Comparison of ENCODE assay signal across 23 cellular contexts in the genomic region with DNA sequence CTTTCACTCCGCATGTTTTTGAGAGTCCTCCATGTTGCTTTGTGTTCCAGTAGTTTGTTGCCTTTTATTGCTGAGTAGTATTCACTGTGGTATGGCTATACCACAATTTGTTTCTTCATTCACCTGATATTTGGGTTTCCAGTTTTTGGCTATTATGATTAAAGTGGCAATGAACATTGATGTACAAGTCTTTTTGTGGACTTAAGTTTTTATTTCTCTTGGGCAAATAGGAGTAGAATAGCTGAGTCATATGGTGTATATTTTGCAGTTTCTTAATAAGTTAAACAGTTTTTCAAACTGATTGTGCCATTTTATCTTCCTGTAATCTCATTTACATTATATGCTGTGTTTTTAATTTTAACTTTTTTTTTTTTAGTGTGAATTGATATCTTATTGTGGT. TPM values are rescaled to one million over a fixed set of nuclear protein-coding genes. Genes with fewer than 3 reads are reported as not detected.
DNase-seq lines count a peak whose midpoint lies in the region; ATAC-seq, FAIRE-seq and TF ChIP-seq lines count a peak whose summit lies in the region.
"Had no signal": no experiment of that assay in that cellular context is flagged by ENCODE, and none has a peak within 500 bp of the region (broad histone marks: within the 10 kb centered on the region; RNA-seq: fewer than 3 reads in every experiment).

No MANE protein-coding gene starts in this region.

- H3K9me3 ChIP-seq in adrenal gland (replicated peaks in 1 of 3) = no peaks in the 10 kb centered on the region
- H3K9me3 ChIP-seq: BE2C, prostate gland, vagina had no signal

- H3K4me1 Mint-ChIP-seq in activated T-cell treated with anti-CD3 and anti-CD28 coated beads, Interleukin-2, amount 50 U/mL, for 24 hours (ENCODE audit: low read depth) = peaks cover 66% of the 10 kb centered on the region
- peaks cover 51% of the 10 kb centered on the region for H3K4me1 Mint-ChIP-seq in stimulated activated effector memory CD8-positive, alpha-beta T cell treated with anti-CD3 and anti-CD28 coated beads, Interleukin-12 subunit alpha, Interleukin-12 subunit beta, amount 100 ng/mL, for 72 hours

- TF ChIP-seq CTCF in adrenal gland (IDR thresholded peaks at IDR 0.05) = no peak

- peaks cover 34% of the 10 kb centered on the region for H3K36me3 Mint-ChIP-seq in activated T-cell treated with anti-CD3 and anti-CD28 coated beads, Interleukin-2, amount 50 U/mL, for 24 hours (ENCODE audit: low read depth)
- peaks cover 14% of the 10 kb centered on the region for H3K36me3 Mint-ChIP-seq in stimulated activated effector memory CD8-positive, alpha-beta T cell treated with anti-CD3 and anti-CD28 coated beads, Interleukin-12 subunit alpha, Interleukin-12 subunit beta, amount 100 ng/mL, for 72 hours

- no peaks in the 10 kb centered on the region for H3K27me3 ChIP-seq in adrenal gland
- H3K27me3 ChIP-seq: BE2C, vagina had no signal

- no peaks in the 10 kb centered on the region for H3K27me3 Mint-ChIP-seq in activated T-cell treated with anti-CD3 and anti-CD28 coated beads, Interleukin-2, amount 50 U/mL, for 24 hours
- H3K27me3 Mint-ChIP-seq: T-helper 17 cell had no signal

- intact Hi-C loops in adrenal gland (cut with DNase I) = no loop called here

- DNase-seq in activated T-cell treated with anti-CD3 and anti-CD28 coated beads, Interleukin-2, amount 50 U/mL, for 24 hours = no peak
- DNase-seq in activated T-cell treated with anti-CD3 and anti-CD28 coated beads for 4 hours (no peak), GM12891 (ENCODE audit: insufficient read length, low spot score) (no peak), adrenal gland (no peak), GOT3 (lab: John Stamatoyannopoulos, UW) (no peak)
- DNase-seq in stimulated activated effector memory CD8-positive, alpha-beta T cell treated with anti-CD3 and anti-CD28 coated beads, Interleukin-12 subunit alpha, Interleukin-12 subunit beta, amount 100 ng/mL, for 72 hours (ENCODE audit: low spot score in 2 of 2) = no peak
- DNase-seq in stimulated activated naive CD4-positive, alpha-beta T cell treated with Interleukin-2 at 50 U/mL for 16 hours (lab: John Stamatoyannopoulos, UW) = no peak
- DNase-seq: BE2C; COR-L47; DMS79; effector CD4-positive, alpha-beta T cell; GF-D8; kidney glomerular epithelial cell; mammary epithelial cell; NCI-H1092; NCI-H1694 treated with DMSO at 0.1 percent for 48 hours; T-helper 17 cell had no signal

- H3K4me1 ChIP-seq in adrenal gland (replicated peaks in 1 of 2) = peaks cover 45 to 75% of the 10 kb centered on the region in 2 donors
- H3K4me1 ChIP-seq: prostate gland had no signal

- H3K4me3 Mint-ChIP-seq in activated T-cell treated with anti-CD3 and anti-CD28 coated beads, Interleukin-2, amount 50 U/mL, for 24 hours = no peak overlapping the region
- no peak overlapping the region for H3K4me3 Mint-ChIP-seq in stimulated activated effector memory CD8-positive, alpha-beta T cell treated with anti-CD3 and anti-CD28 coated beads, Interleukin-12 subunit alpha, Interleukin-12 subunit beta, amount 100 ng/mL, for 72 hours
- H3K4me3 Mint-ChIP-seq: activated naive CD4-positive, alpha-beta T cell treated with anti-CD3 and anti-CD28 coated beads for 36 hours; T-helper 17 cell had no signal

- peak overlapping the region; percentile 10 for H3K27ac Mint-ChIP-seq in activated T-cell treated with anti-CD3 and anti-CD28 coated beads, Interleukin-2, amount 50 U/mL, for 24 hours
- peak overlapping the region; percentile 23 for H3K27ac Mint-ChIP-seq in stimulated activated effector memory CD8-positive, alpha-beta T cell treated with anti-CD3 and anti-CD28 coated beads, Interleukin-12 subunit alpha, Interleukin-12 subunit beta, amount 100 ng/mL, for 72 hours
- H3K27ac Mint-ChIP-seq: activated naive CD4-positive, alpha-beta T cell treated with anti-CD3 and anti-CD28 coated beads for 36 hours; T-helper 17 cell had no signal

- H3K36me3 ChIP-seq in adrenal gland (replicated peaks in 1 of 2) = no peaks in the 10 kb centered on the region
- H3K36me3 ChIP-seq: BE2C, prostate gland, vagina had no signal

- no peak for TF ChIP-seq POLR2A in GM12891 (IDR thresholded peaks at IDR 0.05; ENCODE audit: low read depth, low read length)
- TF ChIP-seq POLR2A in adrenal gland (IDR thresholded peaks at IDR 0.05) = no peak

- no peak for ATAC-seq in stimulated activated effector memory CD8-positive, alpha-beta T cell treated with anti-CD3 and anti-CD28 coated beads, Interleukin-12 subunit alpha, Interleukin-12 subunit beta, amount 100 ng/mL, for 72 hours
- ATAC-seq in GM18907 (IDR thresholded peaks at IDR 0.05; ENCODE audit: unreplicated experiment) = no peak
- ATAC-seq: SK-N-SH treated with all-trans-retinoic acid at 6 μM for 48 hours, T-helper 17 cell had no signal

- FAIRE-seq in GM12891 (lab: Jason Lieb, UNC) = peak; percentile 33
- FAIRE-seq: bronchial epithelial cell had no signal

- WGBS in adrenal gland, 4 donors = 88 to 100% (median 96%) methylated on average over 1 of the region's 1 CpG

- no peaks in the 10 kb centered on the region for H3K9me3 Mint-ChIP-seq in activated T-cell treated with anti-CD3 and anti-CD28 coated beads, Interleukin-2, amount 50 U/mL, for 24 hours
- no peaks in the 10 kb centered on the region for H3K9me3 Mint-ChIP-seq in stimulated activated effector memory CD8-positive, alpha-beta T cell treated with anti-CD3 and anti-CD28 coated beads, Interleukin-12 subunit alpha, Interleukin-12 subunit beta, amount 100 ng/mL, for 72 hours
- H3K9me3 Mint-ChIP-seq: activated naive CD4-positive, alpha-beta T cell treated with anti-CD3 and anti-CD28 coated beads for 36 hours had no signal

- no peak overlapping the region for H3K4me3 ChIP-seq in adrenal gland
- H3K4me3 ChIP-seq: prostate gland, vagina had no signal

- peak overlapping the region in 3 of 5 donors; percentile 3 to 67 (median 56) for H3K27ac ChIP-seq in adrenal gland
- H3K27ac ChIP-seq: prostate gland, vagina had no signal

TF ChIP-seq in GM12891, 5 proteins besides CTCF, POLR2A, EP300 and RAD21:
- TF ChIP-seq TAF1 (IDR thresholded peaks at IDR 0.05; ENCODE audit: low read depth, low read length) = no peak
- TF ChIP-seq PAX5 (IDR thresholded peaks at IDR 0.05; ENCODE audit: insufficient read depth, low read length, severe bottlenecking) = no peak
- no peak for TF ChIP-seq POLR2AphosphoS5 (IDR thresholded peaks at IDR 0.05; ENCODE audit: low read depth, low read length)
- TF ChIP-seq POU2F2 (IDR thresholded peaks at IDR 0.05; ENCODE audit: low read depth, low read length) = no peak
TF ChIP-seq in GM12891: peak in this region for 0.

RNA-seq across cellular contexts. Expression of a gene that starts 16.2 kb away (rescaled TPM):
- 26.5 TPM for polyA plus RNA-seq in GM12891 (2012; ENCODE audit: low read depth, missing spikeins)
- total RNA-seq in adrenal gland = 100 to 1,000 TPM in 5 of 8 donors, 10 to 100 TPM in 3; 59.5 to 214 (median 130) TPM
- 100 to 1,000 TPM in 1 of 3 donors, 10 to 100 TPM in 2; 46.2 to 147 (median 66.0) TPM for polyA plus RNA-seq in adrenal gland
